8 cellular contexts compared by ENCODE assay signal in the genomic region with DNA sequence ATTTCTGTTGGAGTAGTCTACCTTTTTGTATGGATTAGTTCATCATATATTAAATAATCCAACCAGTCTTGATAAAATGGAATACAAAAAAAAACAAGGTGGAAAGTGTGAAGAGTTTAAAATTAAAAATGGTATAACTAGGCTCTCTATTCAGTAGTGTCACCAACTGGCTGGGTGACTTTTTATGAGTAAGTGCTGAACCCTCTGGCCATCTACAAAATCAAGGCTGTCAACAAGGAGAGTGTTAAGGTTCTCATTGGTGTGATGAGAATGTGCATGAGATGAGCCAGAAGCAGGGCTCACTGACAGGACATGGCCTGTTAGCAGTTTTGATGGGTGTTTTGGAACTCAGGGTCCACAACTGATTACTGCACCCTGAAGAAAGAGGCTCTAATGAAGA.
"Had no signal": no experiment of that assay in that cellular context is flagged by ENCODE, and none has a peak within 500 bp of the region (broad histone marks: within the 10 kb centered on the region; RNA-seq: fewer than 3 reads in every experiment).

No MANE protein-coding gene starts in this region.

- H3K4me3 Mint-ChIP-seq: GM23338, IgD-negative memory B cell had no signal

- H3K27ac Mint-ChIP-seq: IgD-negative memory B cell had no signal

- H3K4me3 ChIP-seq: GM23338, HAP-1 had no signal

- ATAC-seq: GM23338, HCT116 had no signal

- H3K4me2 ChIP-seq: GM23338, KMS-11 had no signal

- FAIRE-seq: HTR-8/SVneo had no signal

- H3K27me3 Mint-ChIP-seq: IgD-negative memory B cell had no signal

- H3K4me1 ChIP-seq: HAP-1 had no signal

- H3K4me1 Mint-ChIP-seq: IgD-negative memory B cell had no signal

- H3K36me3 ChIP-seq: HAP-1 had no signal

- H3K9ac ChIP-seq: KMS-11 had no signal

- DNase-seq: H7, KBM-7 had no signal

- H3K9me3 ChIP-seq: HAP-1 had no signal

- H3K27ac ChIP-seq: KMS-11 had no signal

- H3K9me3 Mint-ChIP-seq: GM23338 had no signal
